Comparison of ENCODE assay signal across 1 cellular context in genomic region chr2:97674396-97674795, GRCh38.
TF ChIP-seq lines count a peak whose summit lies in the region.

No MANE protein-coding gene starts in this region.

TF ChIP-seq in GM12878, 131 proteins besides CTCF, POLR2A, EP300 and RAD21:
- TF ChIP-seq LARP7 (IDR thresholded peaks at IDR 0.05) (0 out of 2 replicates have a peak, but pooled peaks have one; percentile 26), SPI1 (IDR thresholded peaks at IDR 0.05; ENCODE audit: borderline replicate concordance, insufficient read depth, low read depth, low read length) (no peak)
